Comparison of ENCODE assay signal across 1 cellular context in the genomic region with DNA sequence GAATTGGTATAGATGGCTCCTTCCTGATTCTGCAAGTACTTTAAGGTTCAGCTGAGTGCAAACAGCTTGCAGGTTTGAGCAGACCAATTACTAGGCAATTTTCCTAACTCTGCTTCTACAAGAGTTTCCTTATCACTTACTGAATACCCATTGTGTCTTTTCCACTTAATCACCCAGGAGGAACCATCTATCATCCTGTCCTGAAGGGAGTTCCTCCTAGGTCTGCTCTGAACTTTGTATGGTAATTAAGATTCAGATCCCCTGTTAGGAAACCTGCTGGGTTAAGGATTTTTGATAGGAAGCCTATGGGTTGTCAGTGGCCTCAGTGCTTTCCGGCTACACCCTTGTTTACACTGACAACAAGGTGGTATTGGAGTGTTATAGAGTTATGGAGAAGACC. TPM values are rescaled to one million over a fixed set of nuclear protein-coding genes. Genes with fewer than 3 reads are reported as not detected.
"Had no signal": no experiment of that assay in that cellular context is flagged by ENCODE, and none has a peak within 500 bp of the region (broad histone marks: within the 10 kb centered on the region; RNA-seq: fewer than 3 reads in every experiment).

No MANE protein-coding gene starts in this region.

RNA-seq across cellular contexts. Expression of gene ZKSCAN7, which starts 10.2 kb away (rescaled TPM):
- total RNA-seq: ascending aorta had no signal
